In the genomic region with DNA sequence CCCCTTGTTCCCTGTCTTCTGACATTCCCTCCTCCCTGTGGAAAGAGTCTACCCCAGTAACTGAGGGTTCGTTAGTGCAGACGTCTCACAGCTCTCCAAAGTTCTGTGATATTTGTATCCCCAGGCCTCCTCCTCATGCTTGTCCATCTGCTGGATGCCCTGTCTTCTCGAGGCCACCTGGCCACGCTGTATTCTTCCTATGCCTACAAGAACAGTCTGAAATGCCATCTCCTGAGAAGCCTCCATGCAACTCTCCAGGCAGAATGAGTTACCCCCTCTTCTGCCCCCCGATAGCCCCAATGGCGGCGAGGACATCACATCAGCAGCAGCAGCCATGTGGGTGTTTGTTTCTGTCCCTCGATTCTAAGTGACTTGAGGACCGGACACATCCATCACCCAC, we compare ENCODE assay signal across 16 cellular contexts. TPM values are rescaled to one million over a fixed set of nuclear protein-coding genes. Genes with fewer than 3 reads are reported as not detected.
DNase-seq lines count a peak whose midpoint lies in the region; ATAC-seq lines count a peak whose summit lies in the region.
"Had no signal": no experiment of that assay in that cellular context is flagged by ENCODE, and none has a peak within 500 bp of the region (broad histone marks: within the 10 kb centered on the region; RNA-seq: fewer than 3 reads in every experiment).

No MANE protein-coding gene starts in this region.

- H3K4me3 Mint-ChIP-seq in activated CD8-positive, alpha-beta memory T cell treated with anti-CD3 and anti-CD28 coated beads, Interleukin-2, amount 10 ng/mL, durations not matched to agents 7 days and 5 days, result no peak overlapping the region
- H3K4me3 Mint-ChIP-seq: B cell; CD4-positive, alpha-beta memory T cell had no signal

- no peaks in the 10 kb centered on the region for H3K9me3 Mint-ChIP-seq in activated CD8-positive, alpha-beta memory T cell treated with anti-CD3 and anti-CD28 coated beads, Interleukin-2, amount 10 ng/mL, durations not matched to agents 7 days and 5 days (ENCODE audit: low read depth)

- CTCF ChIA-PET in activated CD8-positive, alpha-beta memory T cell treated with anti-CD3 and anti-CD28 coated beads, Interleukin-2, amount 10 ng/mL, durations not matched to agents 7 days and 5 days (lab: Charles Lee), result no interaction called here

- no peak overlapping the region for H3K27ac Mint-ChIP-seq in activated CD8-positive, alpha-beta memory T cell treated with anti-CD3 and anti-CD28 coated beads, Interleukin-2, amount 10 ng/mL, durations not matched to agents 7 days and 5 days
- H3K27ac Mint-ChIP-seq: B cell had no signal

- peaks cover 15% of the 10 kb centered on the region for H3K4me1 Mint-ChIP-seq in activated CD8-positive, alpha-beta memory T cell treated with anti-CD3 and anti-CD28 coated beads, Interleukin-2, amount 10 ng/mL, durations not matched to agents 7 days and 5 days

- no peaks in the 10 kb centered on the region for H3K36me3 Mint-ChIP-seq in activated CD8-positive, alpha-beta memory T cell treated with anti-CD3 and anti-CD28 coated beads, Interleukin-2, amount 10 ng/mL, durations not matched to agents 7 days and 5 days
- H3K36me3 Mint-ChIP-seq: CD4-positive, alpha-beta memory T cell had no signal

- peak; percentile 50 for DNase-seq in activated CD8-positive, alpha-beta memory T cell treated with anti-CD3 and anti-CD28 coated beads for 24 hours
- DNase-seq in activated CD8-positive, alpha-beta memory T cell treated with anti-CD3 and anti-CD28 coated beads, Interleukin-2, amount 10 ng/mL, durations not matched to agents 7 days and 5 days, result no peak
- peak; percentile 4 for DNase-seq in D341Med (ENCODE audit: low spot score)
- peak; percentile 34 for DNase-seq in islet precursor cell
- DNase-seq in GOT3 (lab: John Stamatoyannopoulos, UW), result no peak
- no peak for DNase-seq in stimulated activated CD4-positive, alpha-beta T cell treated with anti-CD3 and anti-CD28 coated beads, Interleukin-12 subunit alpha, Interleukin-12 subunit beta, amount 100 ng/mL, for 4 hours
- DNase-seq: C1 segment of cervical spinal cord; Calu3; CD4-positive, alpha-beta memory T cell; COR-L47; DMS153; DND-41; H7; HCEC 1CT had no signal

- no peak for ATAC-seq in activated CD8-positive, alpha-beta memory T cell treated with anti-CD3 and anti-CD28 coated beads, Interleukin-2, amount 10 ng/mL, durations not matched to agents 7 days and 5 days

- peaks cover 79% of the 10 kb centered on the region for H3K27me3 Mint-ChIP-seq in activated CD8-positive, alpha-beta memory T cell treated with anti-CD3 and anti-CD28 coated beads, Interleukin-2, amount 10 ng/mL, durations not matched to agents 7 days and 5 days

RNA-seq across cellular contexts. Expression of a gene that starts 9.3 kb away (rescaled TPM):
- under 1 TPM; 0.80 to 0.99 TPM for total RNA-seq in activated CD8-positive, alpha-beta memory T cell treated with anti-CD3 and anti-CD28 coated beads, Interleukin-2, amount 10 ng/mL, durations not matched to agents 7 days and 5 days
- total RNA-seq: B cell; CD4-positive, alpha-beta memory T cell; H1; H7 had no signal

RNA-seq across cellular contexts. Expression of a gene that starts 12.6 kb away (rescaled TPM):
- 1 to 10 TPM in 1 of 2 experiments, under 1 TPM in 1; 0.82 to 1.2 TPM for total RNA-seq in activated CD8-positive, alpha-beta memory T cell treated with anti-CD3 and anti-CD28 coated beads, Interleukin-2, amount 10 ng/mL, durations not matched to agents 7 days and 5 days
- total RNA-seq: CD4-positive, alpha-beta memory T cell had no signal

RNA-seq across cellular contexts. Expression of a gene that starts 28.2 kb away (rescaled TPM):
- total RNA-seq in activated CD8-positive, alpha-beta memory T cell treated with anti-CD3 and anti-CD28 coated beads, Interleukin-2, amount 10 ng/mL, durations not matched to agents 7 days and 5 days, result not detected
- total RNA-seq: B cell; CD4-positive, alpha-beta memory T cell; H1; H7 had no signal

RNA-seq across cellular contexts. Expression of a gene that starts 53.2 kb away (rescaled TPM):
- not detected for total RNA-seq in activated CD8-positive, alpha-beta memory T cell treated with anti-CD3 and anti-CD28 coated beads, Interleukin-2, amount 10 ng/mL, durations not matched to agents 7 days and 5 days
- total RNA-seq: B cell; Calu3; CD4-positive, alpha-beta memory T cell; H1; H7 had no signal

Comparison
In these comparisons a context has a peak if more than half of its experiments do, and no peak if none do; other contexts are left out.
1. DNase-seq: peak in activated CD8-positive, alpha-beta memory T cell treated with anti-CD3 and anti-CD28 coated beads for 24 hours (single experiment), D341Med (single experiment) and islet precursor cell (single experiment); none in activated CD8-positive, alpha-beta memory T cell treated with anti-CD3 and anti-CD28 coated beads, Interleukin-2, amount 10 ng/mL, durations not matched to agents 7 days and 5 days (single experiment), GOT3 (single experiment) and stimulated activated CD4-positive, alpha-beta T cell treated with anti-CD3 and anti-CD28 coated beads, Interleukin-12 subunit alpha, Interleukin-12 subunit beta, amount 100 ng/mL, for 4 hours (single experiment).